Comparison of ENCODE assay signal across 30 cellular contexts in the genomic region with DNA sequence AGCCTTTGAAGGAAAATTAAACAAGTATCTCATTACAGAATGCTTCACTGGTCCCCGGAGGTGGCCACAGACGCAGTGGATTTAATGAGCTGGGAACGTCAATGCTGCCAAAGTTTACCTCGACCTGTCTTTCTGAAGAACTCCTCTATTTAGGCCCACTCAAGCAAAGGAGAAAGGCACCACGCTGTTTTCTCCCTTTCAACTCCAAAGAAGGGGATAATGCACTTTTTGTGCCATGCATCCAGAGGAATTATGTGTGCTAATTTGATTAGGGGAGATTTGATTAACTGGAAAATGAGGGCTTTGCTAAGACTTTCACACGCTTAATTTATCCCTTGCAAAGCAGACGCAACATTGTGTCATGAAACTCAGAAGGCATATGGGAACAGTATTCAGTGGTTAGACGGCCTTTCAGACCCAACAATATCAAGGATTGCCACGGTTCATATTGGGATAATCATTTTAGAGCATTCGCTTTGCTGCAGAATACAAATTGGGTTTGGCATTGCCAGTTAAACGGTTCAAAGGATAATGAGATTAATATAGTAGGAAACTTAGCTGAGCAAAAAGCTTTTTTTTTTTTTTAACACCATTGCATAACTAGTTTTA.
A peak's percentile ranks its signal among the peaks of the same experiment; 100 is the strongest.
DNase-seq lines count a peak whose midpoint lies in the region; ATAC-seq, FAIRE-seq and TF ChIP-seq lines count a peak whose summit lies in the region.
"Had no signal": no experiment of that assay in that cellular context is flagged by ENCODE, and none has a peak within 500 bp of the region (broad histone marks: within the 10 kb centered on the region; RNA-seq: fewer than 3 reads in every experiment).

No MANE protein-coding gene starts in this region.

- POLR2A ChIA-PET in A673 (lab: Charles Lee; ENCODE audit: low non-redundant PET): no interaction called here

- H3K9me3 Mint-ChIP-seq in activated naive CD4-positive, alpha-beta T cell treated with anti-CD3 and anti-CD28 coated beads, Interleukin-2, amount 50 U/mL, for 72 hours: peaks cover 0 to 8% of the 10 kb centered on the region in 2 donors
- H3K9me3 Mint-ChIP-seq: CD8-positive, alpha-beta T cell; stimulated activated effector memory CD8-positive, alpha-beta T cell treated with anti-CD3 and anti-CD28 coated beads, Interleukin-12 subunit alpha, Interleukin-12 subunit beta, amount 100 ng/mL, for 72 hours had no signal

- intact Hi-C loops in A673 (cut with micrococcal nuclease; ENCODE audit: unreplicated experiment): no loop called here

- no peaks in the 10 kb centered on the region for H3K36me3 Mint-ChIP-seq in activated naive CD4-positive, alpha-beta T cell treated with anti-CD3 and anti-CD28 coated beads, Interleukin-2, amount 50 U/mL, for 72 hours
- H3K36me3 Mint-ChIP-seq: activated naive CD4-positive, alpha-beta T cell treated with anti-CD3 and anti-CD28 coated beads, Interleukin-2, amount 10 ng/mL, durations not matched to agents 7 days and 5 days; CD8-positive, alpha-beta T cell; stimulated activated effector memory CD8-positive, alpha-beta T cell treated with anti-CD3 and anti-CD28 coated beads, Interleukin-12 subunit alpha, Interleukin-12 subunit beta, amount 100 ng/mL, for 72 hours had no signal

- peaks cover 29% of the 10 kb centered on the region for H3K27me3 ChIP-seq in A673 (replicated peaks; ENCODE audit: insufficient read depth, low read depth, low read length, poor library complexity)
- no peaks in the 10 kb centered on the region for H3K27me3 ChIP-seq in WERI-Rb-1 (ENCODE audit: insufficient read depth, low read depth, severe bottlenecking)
- H3K27me3 ChIP-seq: BE2C, cardiac muscle cell, colonic mucosa, left lung, MG63, Peyer's patch, transverse colon had no signal

- no peak for FAIRE-seq in GM12892 (lab: Jason Lieb, UNC)
- FAIRE-seq: GM12891 had no signal

- peak; percentile 77 for DNase-seq in A673 (ENCODE audit: low spot score)
- peak; percentile 16 for DNase-seq in G401 (ENCODE audit: low spot score)
- no peak for DNase-seq in WERI-Rb-1
- DNase-seq in left kidney (ENCODE audit: low read depth, low spot score): peak; percentile 78
- no peak for DNase-seq in activated naive CD4-positive, alpha-beta T cell treated with anti-CD3 and anti-CD28 coated beads, Interleukin-2, amount 50 U/mL, for 16 hours
- no peak for DNase-seq in GM12892 (ENCODE audit: insufficient read length)
- no peak for DNase-seq in activated naive CD4-positive, alpha-beta T cell treated with anti-CD3 and anti-CD28 coated beads, Interleukin-2, amount 50 U/mL, for 72 hours (ENCODE audit: low spot score in 2 of 2)
- DNase-seq: ACHN; activated CD4-positive, alpha-beta T cell treated with anti-CD3 and anti-CD28 coated beads for 36 hours; activated naive CD4-positive, alpha-beta T cell treated with anti-CD3 and anti-CD28 coated beads, Interleukin-2, amount 10 ng/mL, durations not matched to agents 7 days and 5 days; amniotic stem cell; BE2C; CD8-positive, alpha-beta T cell; colonic mucosa; DMS153; H7; KBM-7; left lung; mesendoderm; MG63; Peyer's patch; SIG-M5; stimulated activated CD4-positive, alpha-beta T cell treated with anti-CD3 and anti-CD28 coated beads, Interleukin-15, amount 100 ng/mL, for 24 hours; T-helper 9 cell; transverse colon had no signal

- no peak for TF ChIP-seq POLR2A in GM12892 (IDR thresholded peaks at IDR 0.05; ENCODE audit: low read depth, low read length)

- no peaks in the 10 kb centered on the region for H3K36me3 ChIP-seq in A673 (ENCODE audit: insufficient read depth, low read length, poor library complexity, severe bottlenecking)
- no peaks in the 10 kb centered on the region for H3K36me3 ChIP-seq in WERI-Rb-1
- H3K36me3 ChIP-seq: BE2C, cardiac muscle cell, colonic mucosa, left lung, MG63, Peyer's patch, transverse colon had no signal

- peaks cover 15% of the 10 kb centered on the region for H3K4me1 ChIP-seq in A673 (ENCODE audit: insufficient read depth, low read length, poor library complexity, severe bottlenecking)
- H3K4me1 ChIP-seq: colonic mucosa, left lung had no signal

- in situ Hi-C loops in G401 (cut with HindIII; ENCODE audit: low sequenced_read_pairs): no loop called here

- CTCF ChIA-PET in A673 (lab: Charles Lee): no interaction called here

- H3K27ac ChIP-seq in A673 (ENCODE audit: low read depth, low read length, poor library complexity, severe bottlenecking): no peak overlapping the region
- H3K27ac ChIP-seq in WERI-Rb-1: peak overlapping the region; percentile 16; the same call in 1 of the 2 replicates
- H3K27ac ChIP-seq: cardiac muscle cell, colonic mucosa, left lung, Peyer's patch, transverse colon had no signal

- H3K27ac Mint-ChIP-seq in activated naive CD4-positive, alpha-beta T cell treated with anti-CD3 and anti-CD28 coated beads, Interleukin-2, amount 50 U/mL, for 72 hours: no peak overlapping the region
- H3K27ac Mint-ChIP-seq: activated CD4-positive, alpha-beta T cell treated with anti-CD3 and anti-CD28 coated beads for 36 hours; activated naive CD4-positive, alpha-beta T cell treated with anti-CD3 and anti-CD28 coated beads, Interleukin-2, amount 10 ng/mL, durations not matched to agents 7 days and 5 days; activated T-helper 17 cell treated with anti-CD3 and anti-CD28 coated beads, Interleukin-2, amount 50 U/mL, for 72 hours; CD8-positive, alpha-beta T cell; stimulated activated effector memory CD8-positive, alpha-beta T cell treated with anti-CD3 and anti-CD28 coated beads, Interleukin-12 subunit alpha, Interleukin-12 subunit beta, amount 100 ng/mL, for 72 hours had no signal

- H3K9me3 ChIP-seq in A673 (ENCODE audit: low read depth, low read length, poor library complexity, severe bottlenecking) (no peaks in the 10 kb centered on the region), WERI-Rb-1 (ENCODE audit: severe bottlenecking) (no peaks in the 10 kb centered on the region)
- H3K9me3 ChIP-seq: BE2C, colonic mucosa, left lung, MG63, Peyer's patch, transverse colon had no signal

- ATAC-seq in activated naive CD4-positive, alpha-beta T cell treated with anti-CD3 and anti-CD28 coated beads, Interleukin-2, amount 50 U/mL, for 72 hours: no peak
- no peak for ATAC-seq in GM19328 (IDR thresholded peaks at IDR 0.05; ENCODE audit: unreplicated experiment)
- ATAC-seq: activated CD4-positive, alpha-beta T cell treated with anti-CD3 and anti-CD28 coated beads for 36 hours; activated T-helper 17 cell treated with anti-CD3 and anti-CD28 coated beads, Interleukin-2, amount 50 U/mL, for 72 hours; CD8-positive, alpha-beta T cell; left lung; stimulated activated effector memory CD8-positive, alpha-beta T cell treated with anti-CD3 and anti-CD28 coated beads, Interleukin-12 subunit alpha, Interleukin-12 subunit beta, amount 100 ng/mL, for 72 hours had no signal

- BruUV-seq in A673 (replicated peaks; lab: Mats Ljungman, UMichigan): no TSS peak

- TF ChIP-seq CTCF in A673 (conservative IDR thresholded peaks at IDR 0.05; ENCODE audit: low read depth, low read length) (no peak), WERI-Rb-1 (IDR thresholded peaks at IDR 0.05; ENCODE audit: low read depth, low read length) (no peak)

- H3K4me3 ChIP-seq in A673 (ENCODE audit: low read depth, low read length, poor library complexity, severe bottlenecking): no peak overlapping the region
- no peak overlapping the region for H3K4me3 ChIP-seq in WERI-Rb-1 (ENCODE audit: low read depth, low read length)
- H3K4me3 ChIP-seq: cardiac muscle cell, colonic mucosa, left lung, MG63, Peyer's patch, transverse colon had no signal

Comparison
In these comparisons a context has a peak if more than half of its experiments do, and no peak if none do; other contexts are left out.
1. DNase-seq: peak in A673 (single experiment), G401 (single experiment) and left kidney (single experiment); none in WERI-Rb-1 (single experiment), activated naive CD4-positive, alpha-beta T cell treated with anti-CD3 and anti-CD28 coated beads, Interleukin-2, amount 50 U/mL, for 16 hours (single experiment), GM12892 (single experiment) and activated naive CD4-positive, alpha-beta T cell treated with anti-CD3 and anti-CD28 coated beads, Interleukin-2, amount 50 U/mL, for 72 hours (0 of 2).